Comparison of ENCODE assay signal across 8 cellular contexts in the genomic region with DNA sequence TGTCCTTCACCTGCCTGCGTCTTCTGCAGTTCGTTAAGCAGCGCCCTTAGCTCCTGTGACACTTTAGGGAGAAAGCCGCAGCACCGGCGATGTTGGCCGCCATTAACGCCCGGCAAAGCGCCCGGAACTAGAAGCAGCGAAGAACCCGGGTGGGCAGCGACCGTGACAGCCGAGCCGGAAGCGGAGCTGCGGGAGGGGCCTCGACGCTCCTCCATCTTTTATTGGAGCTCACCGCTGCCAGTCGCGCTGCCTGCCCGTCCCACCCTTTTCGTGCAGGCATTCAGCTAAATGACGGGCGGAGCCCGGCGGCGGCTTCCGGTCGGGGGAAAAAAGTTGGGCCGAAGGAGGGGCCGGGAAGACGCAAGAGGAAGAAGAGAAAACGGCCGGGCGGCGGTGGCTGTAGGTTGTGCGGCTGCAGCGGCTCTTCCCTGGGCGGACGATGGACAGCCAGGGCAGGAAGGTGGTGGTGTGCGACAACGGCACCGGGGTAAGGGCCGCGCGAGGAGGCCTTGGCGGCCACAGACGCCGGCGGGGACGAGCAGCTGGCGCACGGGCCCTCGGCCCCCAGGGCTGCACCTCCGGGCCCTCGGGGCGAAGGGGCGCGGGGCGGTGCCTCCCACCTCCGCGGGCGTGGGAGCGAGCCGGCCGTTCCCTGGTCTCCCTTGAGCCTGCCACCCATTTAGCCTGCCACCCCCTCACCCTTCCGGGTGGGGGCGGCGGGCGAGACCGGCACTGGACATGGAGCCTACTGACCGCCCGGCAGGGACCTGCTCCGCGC. TPM values are rescaled to one million over a fixed set of nuclear protein-coding genes. Genes with fewer than 3 reads are reported as not detected.
DNase-seq lines count a peak whose midpoint lies in the region; TF ChIP-seq lines count a peak whose summit lies in the region.

ACTR2 (plus strand) TSS at position 361 of the 778 bp plus-strand sequence; CDS start at position 440, 79 bp downstream.

- no peak within 1 kb of the TSS for H4K8ac ChIP-seq in neuronal stem cell (ENCODE audit: low read depth, low read length)

- in situ Hi-C loops in SK-MEL-5 (cut with HindIII; ENCODE audit: low pct_unique_long_range_greater_than_20kb, low sequenced_read_pairs) = no loop called here

- CTCF ChIA-PET in HEK293T (lab: Yijun Ruan, JAX) = no interaction called here

- H3K4me3 ChIP-seq in neuronal stem cell (ENCODE audit: low read length in 2 of 2) = peak within 1 kb of the TSS; percentile 73 to 96

- H2AK5ac ChIP-seq in neuronal stem cell (ENCODE audit: low read depth, low read length) = peak within 1 kb of the TSS; percentile 81

- no peak within 1 kb of the TSS for H2BK15ac ChIP-seq in neuronal stem cell (ENCODE audit: low read length)

- peaks cover 3% of the 10 kb centered on the region for H3K79me1 ChIP-seq in neuronal stem cell (ENCODE audit: low read depth, low read length)

- peak within 1 kb of the TSS; percentile 99 for H3K18ac ChIP-seq in neuronal stem cell (ENCODE audit: low read length)

- H2BK12ac ChIP-seq in neuronal stem cell (ENCODE audit: low read length) = no peak within 1 kb of the TSS

- peak within 1 kb of the TSS; percentile 99 for H3K9ac ChIP-seq in neuronal stem cell (ENCODE audit: low read depth, low read length, poor library complexity)

- H3K14ac ChIP-seq in neuronal stem cell (ENCODE audit: low read length) = peak within 1 kb of the TSS; percentile 97

- peak within 1 kb of the TSS; percentile 86 for H3K4me2 ChIP-seq in neuronal stem cell (ENCODE audit: insufficient read depth, low read length, poor library complexity, severe bottlenecking)

- peak within 1 kb of the TSS; percentile 93 for H2AFZ ChIP-seq in neuronal stem cell (ENCODE audit: low read length)

- H4K91ac ChIP-seq in neuronal stem cell (ENCODE audit: low read depth, low read length, poor library complexity) = no peak within 1 kb of the TSS

- H3K4me1 ChIP-seq in neuronal stem cell (ENCODE audit: control insufficient read depth in 2 of 2, insufficient read depth in 1 of 2, low read depth in 1 of 2, low read length in 2 of 2) = no peaks in the 10 kb centered on the region

- H3K23ac ChIP-seq in neuronal stem cell (ENCODE audit: low read depth, low read length, poor library complexity) = peak within 1 kb of the TSS; percentile 97

- DNase-seq in GF-D8 (lab: John Stamatoyannopoulos, UW) = peak; percentile 94
- peak; percentile 93 for DNase-seq in HEK293T (ENCODE audit: extremely low spot score)
- DNase-seq in MV-4-11 (lab: John Stamatoyannopoulos, UW) = peak; percentile 97
- peak; percentile 98 for DNase-seq in SK-MEL-5 (ENCODE audit: low read depth, low spot score)
- DNase-seq in activated naive CD4-positive, alpha-beta T cell treated with Interleukin-2 at 50 U/mL for 16 hours = peak; percentile 96
- peak; percentile 94 for DNase-seq in foreskin melanocyte
- DNase-seq in neuronal stem cell (ENCODE audit: low spot score) = peak; percentile 93

- H3K27me3 ChIP-seq in neuronal stem cell (ENCODE audit: control insufficient read depth in 3 of 3, insufficient read depth in 3 of 3, low read depth in 1 of 3, low read length in 3 of 3) = no peaks in the 10 kb centered on the region

- WGBS in neuronal stem cell (ENCODE audit: extremely low coverage in 2 of 2, insufficient read length in 2 of 2, insufficient replicate concordance in 1 of 2), 2 donors = no CpG with 5 or more reads among the region's 79 CpGs

- H3K27ac ChIP-seq in neuronal stem cell (replicated peaks; ENCODE audit: low read length) = peak within 1 kb of the TSS; percentile 93

- POLR2A ChIA-PET in HEK293T (lab: Yijun Ruan, JAX) = interaction anchor here (0.6 to 1.3 kb wide), 33 partner anchors 8 to 1206 kb away, joined by 3 to 10 read pairs (median 3); partner anchors contain the start of genes CEP68, RAB1A and SERTAD2

- H3K4ac ChIP-seq in neuronal stem cell (ENCODE audit: low read length) = peak within 1 kb of the TSS; percentile 46

- H3K36me3 ChIP-seq in neuronal stem cell (replicated peaks in 1 of 2; ENCODE audit: control insufficient read depth in 2 of 2, insufficient read depth in 2 of 2, low read length in 2 of 2) = peaks cover 0 to 17% of the 10 kb centered on the region in 2 donors

- H2BK120ac ChIP-seq in neuronal stem cell (ENCODE audit: low read depth, low read length) = no peak within 1 kb of the TSS

- no peak for TF ChIP-seq CTCF in subcutaneous adipose tissue (IDR thresholded peaks at IDR 0.05; ENCODE audit: low read depth)

- H3K9me3 ChIP-seq in neuronal stem cell (replicated peaks in 1 of 2; ENCODE audit: control insufficient read depth in 2 of 2, insufficient read depth in 1 of 2, low read depth in 1 of 2, low read length in 2 of 2) = no peaks in the 10 kb centered on the region

- peak within 1 kb of the TSS; percentile 70 for H2BK5ac ChIP-seq in neuronal stem cell (ENCODE audit: low read length)

TF ChIP-seq in HEK293T, 16 proteins besides CTCF, POLR2A, EP300 and RAD21:
- TF ChIP-seq FOXM1 (IDR thresholded peaks at IDR 0.05; ENCODE audit: borderline replicate concordance) = no peak
- TF ChIP-seq ZNF384 (IDR thresholded peaks at IDR 0.05) = no peak; the same call in 1 of the 2 replicates
- no peak for TF ChIP-seq SUZ12 (IDR thresholded peaks at IDR 0.05)
- TF ChIP-seq CTBP1 (IDR thresholded peaks at IDR 0.05; ENCODE audit: borderline replicate concordance) = no peak
- TF ChIP-seq TARDBP (IDR thresholded peaks at IDR 0.05) = no peak
- TF ChIP-seq HDGF (IDR thresholded peaks at IDR 0.05; ENCODE audit: borderline replicate concordance) = no peak
- TF ChIP-seq SP1 (IDR thresholded peaks at IDR 0.05) = no peak
- 0 out of 2 replicates have a peak, but pooled peaks have one; percentile 23 for TF ChIP-seq LEF1 (IDR thresholded peaks at IDR 0.05; ENCODE audit: borderline replicate concordance)
- no peak for TF ChIP-seq NFRKB (IDR thresholded peaks at IDR 0.05)
- peak; percentile 99 for TF ChIP-seq PKNOX1 (IDR thresholded peaks at IDR 0.05)
- TF ChIP-seq L3MBTL2 (conservative IDR thresholded peaks at IDR 0.05) = no peak
- no peak for TF ChIP-seq FOXK2 (IDR thresholded peaks at IDR 0.05)
- no peak for TF ChIP-seq FOXA1 (IDR thresholded peaks at IDR 0.05)
- TF ChIP-seq ELF4 (IDR thresholded peaks at IDR 0.05) = peak; percentile 67
- no peak for TF ChIP-seq BHLHE40 (IDR thresholded peaks at IDR 0.05; ENCODE audit: borderline replicate concordance)
- TF ChIP-seq ARNT (IDR thresholded peaks at IDR 0.05) = no peak

RNA-seq across cellular contexts. Expression of gene ACTR2, which starts in this region (rescaled TPM):
- total RNA-seq in SK-MEL-5 (2014; rRNA removed; shearing (Covaris generic)) = 74.8 and 91.9 TPM in 2 replicates
- polyA plus RNA-seq in SK-MEL-5 (2015; cell fraction: cytosol; rRNA removed) = 170 and 200 TPM in 2 replicates
- polyA plus RNA-seq in SK-MEL-5 (2015; cell fraction: nucleus; rRNA removed) = 34.3 and 35.3 TPM in 2 replicates
- 106 TPM for polyA plus RNA-seq in neuronal stem cell (2013, experiment 1 of 2)
- 106 TPM for polyA plus RNA-seq in neuronal stem cell (2013, experiment 2 of 2)
- 100 to 1,000 TPM in 3 of 4 donors, 10 to 100 TPM in 1; 92.3 to 162 (median 132) TPM for total RNA-seq in subcutaneous adipose tissue

Comparison
In these comparisons a context has a peak if more than half of its experiments do, and no peak if none do; other contexts are left out.
1. Peak in every context shown above with its lines: DNase-seq, H3K4me3 ChIP-seq and H3K27ac ChIP-seq.